22 cellular contexts compared by ENCODE assay signal in genomic region chr6:14292119-14292518, GRCh38.
A peak's percentile ranks its signal among the peaks of the same experiment; 100 is the strongest.
DNase-seq lines count a peak whose midpoint lies in the region; ATAC-seq, FAIRE-seq and TF ChIP-seq lines count a peak whose summit lies in the region.
"Had no signal": no experiment of that assay in that cellular context is flagged by ENCODE, and none has a peak within 500 bp of the region (broad histone marks: within the 10 kb centered on the region; RNA-seq: fewer than 3 reads in every experiment).

No MANE protein-coding gene starts in this region.

- H3K4ac ChIP-seq in H1 (replicated peaks; ENCODE audit: insufficient read length, low read depth, low read length), result no peak overlapping the region

- DNase-seq in Caco-2, result peak; percentile 21 to 40
- peak; percentile 6 for DNase-seq in NCI-H1048 (lab: John Stamatoyannopoulos, UW)
- DNase-seq in NCI-H345 treated with DMSO at 0.1 percent for 48 hours (lab: John Stamatoyannopoulos, UW; ENCODE audit: unreplicated experiment), result peak; percentile 5
- no peak for DNase-seq in H1 (ENCODE audit: low read depth in 1 of 2, low spot score in 2 of 2)
- no peak for DNase-seq in activated effector memory CD4-positive, alpha-beta T cell treated with Interleukin-2 at 50 U/mL for 16 hours
- no peak for DNase-seq in glomerular visceral epithelial cell (ENCODE audit: extremely low spot score)
- DNase-seq: ACHN; activated CD4-positive, alpha-beta T cell treated with anti-CD3 and anti-CD28 coated beads, Interleukin-2, amount 50 U/mL, for 1 hour; amygdala; CD4-positive, alpha-beta T cell; effector CD8-positive, alpha-beta T cell; EL; KG1; ovary; stimulated activated CD4-positive, alpha-beta T cell treated with anti-CD3 and anti-CD28 coated beads, Interleukin-2, amount 100 ng/mL, for 24 hours; SW 1271; upper lobe of right lung had no signal

- H3K9me3 ChIP-seq in Caco-2, result no peaks in the 10 kb centered on the region
- H3K9me3 ChIP-seq in H1 (ENCODE audit: insufficient read depth in 2 of 2, low read depth in 1 of 2, low read length in 1 of 2), result no peaks in the 10 kb centered on the region
- H3K9me3 ChIP-seq: ovary, upper lobe of right lung had no signal

- peak overlapping the region; percentile 93 for H2BK120ac ChIP-seq in H1 (replicated peaks; ENCODE audit: low read depth, low read length)

- no peaks in the 10 kb centered on the region for H3K27me3 ChIP-seq in Caco-2 (replicated peaks; ENCODE audit: control insufficient read depth, insufficient read depth, low read length)
- peaks cover 0 to 1% (median 0%) of the 10 kb centered on the region in 4 experiments; a peak in 1 of 7 replicates for H3K27me3 ChIP-seq in H1 (replicated peaks in 1 of 4; ENCODE audit: control insufficient read depth in 3 of 4, extremely low read depth in 1 of 4, insufficient read depth in 3 of 4, low read length in 3 of 4)
- H3K27me3 ChIP-seq: ovary, upper lobe of right lung had no signal

- H3K27me3 Mint-ChIP-seq in Caco-2 (ENCODE audit: insufficient read depth, unreplicated experiment), result no peaks in the 10 kb centered on the region
- H3K27me3 Mint-ChIP-seq: CD4-positive, alpha-beta T cell had no signal

- H3K23ac ChIP-seq in H1 (ENCODE audit: insufficient read length), result no peak overlapping the region

- H4K8ac ChIP-seq in H1 (ENCODE audit: extremely low read depth, insufficient read depth, low read length), result no peak overlapping the region

- H2BK5ac ChIP-seq in H1 (ENCODE audit: low read depth, low read length), result no peak overlapping the region; the same call in 1 of the 2 replicates

- no TSS peak for BruUV-seq in Caco-2 (replicated peaks; lab: Mats Ljungman, UMichigan)

- no peaks in the 10 kb centered on the region; the same call in 1 of the 2 replicates for H3K79me1 ChIP-seq in H1 (ENCODE audit: low read depth, low read length)

- H2BK20ac ChIP-seq in H1 (ENCODE audit: low read length), result 0 out of 2 replicates have a peak overlapping the region, but pooled peaks have one; percentile 80

- 100% methylated on average over 2 of the region's 3 CpGs; no CpG with 5 or more reads in 1 of the 2 experiments for WGBS in H1 (ENCODE audit: extremely low coverage in 1 of 2, insufficient coverage in 1 of 2, insufficient read length in 1 of 2, insufficient replicate concordance in 2 of 2, low coverage in 1 of 2, low lambda C conversion rate in 2 of 2, missing lambda C conversion rate in 1 of 2), 2 experiments

- H3K4me2 ChIP-seq in H1 (ENCODE audit: insufficient read depth in 1 of 2, low read depth in 2 of 2, low read length in 2 of 2), result no peak overlapping the region

- no peak overlapping the region for H2BK15ac ChIP-seq in H1 (ENCODE audit: low read length)

- no peak overlapping the region for H3K4me3 ChIP-seq in Caco-2 (ENCODE audit: low read depth, low read length)
- H3K4me3 ChIP-seq in H1 (ENCODE audit: extremely low read depth in 1 of 4, insufficient read depth in 2 of 4, low read depth in 3 of 4, low read length in 4 of 4), result no peak overlapping the region
- H3K4me3 ChIP-seq: lung, ovary, upper lobe of right lung had no signal

- no peak overlapping the region for H3K14ac ChIP-seq in H1 (ENCODE audit: insufficient read length)

- TF ChIP-seq CTCF in Caco-2 (IDR thresholded peaks at IDR 0.05; ENCODE audit: insufficient read depth in 1 of 2, low read depth in 1 of 2, low read length in 1 of 2, severe bottlenecking in 1 of 2, unreplicated experiment in 1 of 2), result no peak
- no peak for TF ChIP-seq CTCF in H1 (IDR thresholded peaks at IDR 0.05; ENCODE audit: control extremely low read depth in 1 of 3, insufficient read depth in 1 of 3, low read depth in 1 of 3, low read length in 3 of 3)

- no peaks in the 10 kb centered on the region for H4K20me1 ChIP-seq in H1 (replicated peaks in 1 of 2; ENCODE audit: control insufficient read depth in 1 of 2, insufficient read depth in 2 of 2, low read length in 2 of 2)

- no peak overlapping the region for H4K5ac ChIP-seq in H1 (ENCODE audit: insufficient read length, low read depth, low read length)

- no peak overlapping the region for H3K56ac ChIP-seq in H1 (replicated peaks; ENCODE audit: insufficient read length, low read depth, low read length)

- no peaks in the 10 kb centered on the region for H3K36me3 Mint-ChIP-seq in Caco-2 (ENCODE audit: insufficient read depth, unreplicated experiment)

- H3K36me3 ChIP-seq in Caco-2 (ENCODE audit: control insufficient read depth, insufficient read depth, low read length) (no peaks in the 10 kb centered on the region), H1 (ENCODE audit: control insufficient read depth in 2 of 4, insufficient read depth in 4 of 4, low read length in 3 of 4) (peaks cover 0 to 43% (median 0%) of the 10 kb centered on the region in 4 experiments; a peak in 3 of 8 replicates)
- H3K36me3 ChIP-seq: ovary, upper lobe of right lung had no signal

- no peak for TF ChIP-seq POLR2A in H1 (IDR thresholded peaks at IDR 0.05; ENCODE audit: control extremely low read depth in 1 of 2, low read depth in 2 of 2, low read length in 2 of 2)

- no peaks in the 10 kb centered on the region for H3K9me3 Mint-ChIP-seq in Caco-2 (ENCODE audit: unreplicated experiment)
- H3K9me3 Mint-ChIP-seq: CD4-positive, alpha-beta T cell had no signal

- CTCF ChIA-PET in Caco-2 (lab: Charles Lee), result no interaction called here
- CTCF ChIA-PET in H1 (lab: Charles Lee; ENCODE audit: partially characterized antibody), result interaction anchor here (0.7 to 1.6 kb wide), 3 partner anchors 75 to 374 kb away, joined by 3 to 4 read pairs (median 3); no protein-coding TSS in a partner anchor

- no peak overlapping the region for H3K27ac Mint-ChIP-seq in Caco-2 (ENCODE audit: unreplicated experiment)
- H3K27ac Mint-ChIP-seq: CD4-positive, alpha-beta T cell had no signal

- no peak overlapping the region for H3K27ac ChIP-seq in H1 (ENCODE audit: low read depth, low read length)
- H3K27ac ChIP-seq: ovary, upper lobe of right lung had no signal

- H3K18ac ChIP-seq in H1 (ENCODE audit: extremely low read depth, low read length), result no peak overlapping the region

- H3K23me2 ChIP-seq in H1 (ENCODE audit: low read depth, low read length), result no peaks in the 10 kb centered on the region; the same call in 1 of the 2 replicates

- no peak overlapping the region for H2AK5ac ChIP-seq in H1 (ENCODE audit: low read depth, low read length)

- H3K4me1 Mint-ChIP-seq in Caco-2 (ENCODE audit: low read depth, unreplicated experiment), result no peaks in the 10 kb centered on the region

- no peak for FAIRE-seq in H1 (lab: Jason Lieb, UNC)
- FAIRE-seq: GM19239 had no signal

- H3K4me1 ChIP-seq in Caco-2 (no peaks in the 10 kb centered on the region), H1 (replicated peaks in 1 of 4; ENCODE audit: control insufficient read depth in 3 of 4, insufficient read depth in 4 of 4, low read length in 3 of 4) (peaks cover 0 to 12% (median 4%) of the 10 kb centered on the region in 4 experiments; a peak in 3 of 7 replicates)
- H3K4me1 ChIP-seq: upper lobe of right lung had no signal

- H4K91ac ChIP-seq in H1 (replicated peaks; ENCODE audit: insufficient read length, low read length), result peak overlapping the region; percentile 68

- H3K79me2 ChIP-seq in H1 (ENCODE audit: control insufficient read depth in 1 of 2, insufficient read depth in 2 of 2, low read length in 2 of 2), result no peaks in the 10 kb centered on the region

- no peak overlapping the region for H3K9ac ChIP-seq in H1 (replicated peaks in 1 of 4; ENCODE audit: extremely low read depth in 1 of 4, low read depth in 3 of 4, low read length in 3 of 4)

- no peak overlapping the region for H2AFZ ChIP-seq in H1 (ENCODE audit: low read length)

- TF ChIP-seq EP300 in H1 (IDR thresholded peaks at IDR 0.05; ENCODE audit: borderline replicate concordance in 1 of 2, low read depth in 2 of 2, low read length in 2 of 2), result no peak

- H3K4me3 Mint-ChIP-seq in Caco-2 (ENCODE audit: unreplicated experiment), result no peak overlapping the region
- H3K4me3 Mint-ChIP-seq: CD4-positive, alpha-beta T cell had no signal

- no peak for TF ChIP-seq RAD21 in H1 (IDR thresholded peaks at IDR 0.05 in 1 of 2, conservative IDR thresholded peaks at IDR 0.05 in 1 of 2; ENCODE audit: low read depth in 2 of 2, low read length in 2 of 2)

- H2BK12ac ChIP-seq in H1 (ENCODE audit: low read depth, low read length), result 0 out of 2 replicates have a peak overlapping the region, but pooled peaks have one; percentile 14

- POLR2A ChIA-PET in Caco-2 (lab: Charles Lee) (no interaction called here), H1 (lab: Charles Lee; ENCODE audit: partially characterized antibody) (interaction anchor here (0.7 to 1.0 kb wide), 3 partner anchors 81 to 118 kb away, joined by 3 to 4 read pairs (median 3); no protein-coding TSS in a partner anchor)

- ATAC-seq in GM21423 (IDR thresholded peaks at IDR 0.05; ENCODE audit: unreplicated experiment) (no peak), GM19452 (IDR thresholded peaks at IDR 0.05; ENCODE audit: unreplicated experiment) (no peak)
- ATAC-seq: HCT116, upper lobe of right lung had no signal

- intact Hi-C loops in Caco-2 (cut with micrococcal nuclease; ENCODE audit: unreplicated experiment), result no loop called here

TF ChIP-seq in H1, 55 proteins besides CTCF, POLR2A, EP300 and RAD21:
- TF ChIP-seq ZNF274 (IDR thresholded peaks at IDR 0.05; ENCODE audit: borderline replicate concordance, extremely low read depth, low read length) (no peak), CHD1 (IDR thresholded peaks at IDR 0.05; ENCODE audit: low read depth, low read length) (no peak), CEBPB (IDR thresholded peaks at IDR 0.05; ENCODE audit: low read depth, low read length) (no peak), SAP30 (IDR thresholded peaks at IDR 0.05; ENCODE audit: insufficient read depth, insufficient replicate concordance, low read length) (no peak), CBX8 (IDR thresholded peaks at IDR 0.05; ENCODE audit: borderline replicate concordance, low read depth, low read length) (no peak), SP1 (IDR thresholded peaks at IDR 0.05; ENCODE audit: low read depth, low read length) (no peak), TEAD4 (IDR thresholded peaks at IDR 0.05; ENCODE audit: low read depth, low read length) (no peak), SIN3A (conservative IDR thresholded peaks at IDR 0.05 in 1 of 2, IDR thresholded peaks at IDR 0.05 in 1 of 2; ENCODE audit: low read depth in 1 of 2, low read length in 2 of 2) (no peak), FOSL1 (IDR thresholded peaks at IDR 0.05; ENCODE audit: insufficient read depth, low read depth, low read length) (no peak), KDM5A (IDR thresholded peaks at IDR 0.05; ENCODE audit: low read length) (no peak), RBBP5 (IDR thresholded peaks at IDR 0.05; ENCODE audit: borderline replicate concordance, low read depth, low read length) (no peak), CBX5 (IDR thresholded peaks at IDR 0.05; ENCODE audit: low read depth, low read length) (no peak), SIRT6 (IDR thresholded peaks at IDR 0.05; ENCODE audit: low read length) (no peak), PHF8 (conservative IDR thresholded peaks at IDR 0.05; ENCODE audit: low read depth, low read length) (no peak), CHD2 (IDR thresholded peaks at IDR 0.05; ENCODE audit: low read length) (no peak), GABPA (IDR thresholded peaks at IDR 0.05; ENCODE audit: borderline replicate concordance, insufficient read depth, low read length) (no peak)

Comparison
In these comparisons a context has a peak if more than half of its experiments do, and no peak if none do; other contexts are left out.
1. DNase-seq: peak in Caco-2 (2 of 2), NCI-H1048 (single experiment) and NCI-H345 treated with DMSO at 0.1 percent for 48 hours (single experiment); none in H1 (0 of 2), activated effector memory CD4-positive, alpha-beta T cell treated with Interleukin-2 at 50 U/mL for 16 hours (single experiment) and glomerular visceral epithelial cell (single experiment).